ENCODE assay signal across 12 cellular contexts in genomic region chr1:203158423-203158822, GRCh38. TPM values are rescaled to one million over a fixed set of nuclear protein-coding genes. Genes with fewer than 3 reads are reported as not detected.
"Had no signal": no experiment of that assay in that cellular context is flagged by ENCODE, and none has a peak within 500 bp of the region (broad histone marks: within the 10 kb centered on the region; RNA-seq: fewer than 3 reads in every experiment).

No MANE protein-coding gene starts in this region.

- H3K4me1 ChIP-seq: HAP-1 had no signal

- H3K36me3 ChIP-seq: HAP-1 had no signal

- H3K9me3 ChIP-seq: HAP-1 had no signal

- FAIRE-seq: H1, H54 had no signal

- DNase-seq: GM23248, GOT3, H7, H9, HCEC 1CT, HFFc6 had no signal

- H3K4me2 ChIP-seq: GM23338 had no signal

- H3K9ac ChIP-seq: GM23248 had no signal

- H3K27ac ChIP-seq: GM23248 had no signal

- H3K4me3 ChIP-seq: GM23248, GM23338, HAP-1 had no signal

- ATAC-seq: GM23338, HCT116 had no signal

- H2AFZ ChIP-seq: GM23248, GM23338 had no signal

RNA-seq across cellular contexts. Expression of gene MYBPH, which starts 17.2 kb away (rescaled TPM):
- total RNA-seq: GM23338, H1, H4, H7, H9, HFFc6 had no signal
- polyA plus RNA-seq: GM23338, H1 had no signal

RNA-seq across cellular contexts. Expression of gene CHI3L1, which starts 28.1 kb away (rescaled TPM):
- total RNA-seq: H1, H4, H9, HFFc6 had no signal
- polyA plus RNA-seq: GM23338 had no signal
